In genomic region chr6:107511410-107512070, GRCh38 we compare ENCODE assay signal across 24 cellular contexts. TPM values are rescaled to one million over a fixed set of nuclear protein-coding genes. Genes with fewer than 3 reads are reported as not detected.
A peak's percentile ranks its signal among the peaks of the same experiment; 100 is the strongest.
DNase-seq lines count a peak whose midpoint lies in the region; ATAC-seq, FAIRE-seq and TF ChIP-seq lines count a peak whose summit lies in the region.
"Had no signal": no experiment of that assay in that cellular context is flagged by ENCODE, and none has a peak within 500 bp of the region (broad histone marks: within the 10 kb centered on the region; RNA-seq: fewer than 3 reads in every experiment).

No MANE protein-coding gene starts in this region.

- H3K4me1 Mint-ChIP-seq in nephron progenitor cell (peaks cover 20% of the 10 kb centered on the region), type B pancreatic cell (ENCODE audit: unreplicated experiment) (peaks cover 27% of the 10 kb centered on the region)
- H3K4me1 Mint-ChIP-seq: activated CD4-positive, alpha-beta T cell treated with anti-CD3 and anti-CD28 coated beads, Interleukin-2, amount 10 ng/mL, durations not matched to agents 7 days and 5 days; B cell had no signal

- no peak overlapping the region for H3K4me3 Mint-ChIP-seq in nephron progenitor cell
- H3K4me3 Mint-ChIP-seq in type B pancreatic cell = peak overlapping the region; percentile 25
- H3K4me3 Mint-ChIP-seq: activated CD4-positive, alpha-beta T cell treated with anti-CD3 and anti-CD28 coated beads, Interleukin-2, amount 10 ng/mL, durations not matched to agents 7 days and 5 days; B cell; T-helper 1 cell treated with Interleukin-12 subunit alpha and Interleukin-12 subunit beta and Interleukin-4 antibody, amounts not matched to agents 30 μg/mL and 1 μg/mL, for 36 hours had no signal

- H3K9me3 ChIP-seq in gastroesophageal sphincter = peaks cover 0 to 11% (median 0%) of the 10 kb centered on the region in 3 donors

- peak; percentile 77 for ATAC-seq in gastroesophageal sphincter
- no peak for ATAC-seq in GM21447 (IDR thresholded peaks at IDR 0.05; ENCODE audit: unreplicated experiment)
- ATAC-seq: foreskin keratinocyte had no signal

- no peaks in the 10 kb centered on the region for H3K27me3 ChIP-seq in gastroesophageal sphincter
- H3K27me3 ChIP-seq: dorsolateral prefrontal cortex, foreskin keratinocyte, uterus had no signal

- no peak for TF ChIP-seq EP300 in gastroesophageal sphincter (IDR thresholded peaks at IDR 0.05)

- H3K27me3 Mint-ChIP-seq in nephron progenitor cell (ENCODE audit: low read depth, poor library complexity) = no peaks in the 10 kb centered on the region
- H3K27me3 Mint-ChIP-seq in type B pancreatic cell = no peaks in the 10 kb centered on the region
- H3K27me3 Mint-ChIP-seq: activated CD4-positive, alpha-beta T cell treated with anti-CD3 and anti-CD28 coated beads, Interleukin-2, amount 10 ng/mL, durations not matched to agents 7 days and 5 days; B cell had no signal

- H3K9me3 Mint-ChIP-seq in nephron progenitor cell (peaks cover 34% of the 10 kb centered on the region), type B pancreatic cell (no peaks in the 10 kb centered on the region)

- H3K4me3 ChIP-seq in gastroesophageal sphincter = no peak overlapping the region
- H3K4me3 ChIP-seq: dorsolateral prefrontal cortex, uterus had no signal

- no peak for TF ChIP-seq POLR2A in gastroesophageal sphincter (IDR thresholded peaks at IDR 0.05)

- H3K4me1 ChIP-seq in gastroesophageal sphincter = peaks cover 0 to 26% (median 0%) of the 10 kb centered on the region in 3 donors
- H3K4me1 ChIP-seq: foreskin keratinocyte, uterus had no signal

- H3K27ac Mint-ChIP-seq in nephron progenitor cell (peak overlapping the region; percentile 61), type B pancreatic cell (no peak overlapping the region)
- H3K27ac Mint-ChIP-seq: activated CD4-positive, alpha-beta T cell treated with anti-CD3 and anti-CD28 coated beads, Interleukin-2, amount 10 ng/mL, durations not matched to agents 7 days and 5 days; B cell; T-helper 1 cell treated with Interleukin-12 subunit alpha and Interleukin-12 subunit beta and Interleukin-4 antibody, amounts not matched to agents 30 μg/mL and 1 μg/mL, for 36 hours had no signal

- WGBS in gastroesophageal sphincter (ENCODE audit: low coverage in 1 of 2), 2 donors = 47 to 53% methylated on average over 3 to 6 of the region's 7 CpGs

- peaks cover 0 to 7% of the 10 kb centered on the region in 2 donors for H3K36me3 ChIP-seq in gastroesophageal sphincter
- H3K36me3 ChIP-seq: uterus had no signal

- no peak overlapping the region for H3K27ac ChIP-seq in gastroesophageal sphincter
- H3K27ac ChIP-seq: epithelial cell of prostate, foreskin keratinocyte, uterus had no signal

- no peak for TF ChIP-seq CTCF in gastroesophageal sphincter (IDR thresholded peaks at IDR 0.05)
- TF ChIP-seq CTCF in nephron progenitor cell (IDR thresholded peaks at IDR 0.05) = no peak
- TF ChIP-seq CTCF in type B pancreatic cell (conservative IDR thresholded peaks at IDR 0.05) = no peak

- no peak for FAIRE-seq in HTR-8/SVneo (lab: Jason Lieb, UNC)
- FAIRE-seq: GM12891 had no signal

- peaks cover 91% of the 10 kb centered on the region for H3K36me3 Mint-ChIP-seq in nephron progenitor cell (ENCODE audit: low read depth)
- peaks cover 32% of the 10 kb centered on the region for H3K36me3 Mint-ChIP-seq in type B pancreatic cell

- DNase-seq in NCI-H146 (lab: John Stamatoyannopoulos, UW) (peak; percentile 33), NCI-H146 treated with DMSO at 0.1 percent for 48 hours (lab: John Stamatoyannopoulos, UW; ENCODE audit: unreplicated experiment) (no peak), nephron progenitor cell (no peak), type B pancreatic cell (ENCODE audit: extremely low spot score, unreplicated experiment) (no peak), NCI-H1092 treated with DMSO at 0.1 percent for 48 hours (lab: John Stamatoyannopoulos, UW) (no peak), HTR-8/SVneo (ENCODE audit: insufficient read length, low spot score) (no peak)
- DNase-seq: 8988T; activated CD4-positive, alpha-beta T cell treated with anti-CD3 and anti-CD28 coated beads, Interleukin-2, amount 10 ng/mL, durations not matched to agents 7 days and 5 days; activated CD8-positive, alpha-beta memory T cell treated with anti-CD3 and anti-CD28 coated beads, Interleukin-2, amount 50 U/mL, for 4 hours; activated gamma-delta T cell; DMS79; dorsolateral prefrontal cortex; foreskin keratinocyte; GOT3; kidney glomerular epithelial cell; midbrain; NCI-H524 treated with DMSO at 0.1 percent for 48 hours had no signal

RNA-seq across cellular contexts. Expression of gene SOBP, which starts 21.6 kb away (rescaled TPM):
- 10 to 100 TPM; 16.2 to 29.9 (median 19.2) TPM for total RNA-seq in gastroesophageal sphincter
- 1.8 and 19.4 TPM in 2 replicates for total RNA-seq in type B pancreatic cell (ENCODE audit: low replicate concordance)
- total RNA-seq: foreskin keratinocyte had no signal

RNA-seq across cellular contexts. Expression of gene PDSS2, which starts 52.2 kb away (rescaled TPM):
- total RNA-seq in gastroesophageal sphincter = 10 to 100 TPM in 1 of 4 donors, 1 to 10 TPM in 3; 6.5 to 12.2 (median 9.0) TPM
- 15.2 and 16.1 TPM in 2 replicates for total RNA-seq in type B pancreatic cell (ENCODE audit: low replicate concordance)
